Comparison of ENCODE assay signal across 18 cellular contexts in genomic region chr3:131008326-131008725, GRCh38.
"Had no signal": no experiment of that assay in that cellular context is flagged by ENCODE, and none has a peak within 500 bp of the region (broad histone marks: within the 10 kb centered on the region; RNA-seq: fewer than 3 reads in every experiment).

No MANE protein-coding gene starts in this region.

- H3K9me3 Mint-ChIP-seq: immature natural killer cell; natural killer cell treated with Interleukin-12 subunit alpha and Interleukin-12 subunit beta and Interleukin-15 and Interleukin-18, amount 100 ng/mL, for 72 hours; neural crest cell; stimulated activated naive B cell treated with anti-CD40 and anti-IgM and Interleukin-4, amounts not matched to agents 10 μg/mL and 1 μg/mL and 100 μg/mL, for 72 hours; stimulated activated naive CD8-positive, alpha-beta T cell treated with anti-CD3 and anti-CD28 coated beads, Interleukin-15, Interleukin-2, amounts not matched to agents 100 ng/mL and 50 ng/mL, for 24 hours had no signal

- H3K4me3 Mint-ChIP-seq: immature natural killer cell; natural killer cell treated with Interleukin-12 subunit alpha and Interleukin-12 subunit beta and Interleukin-15 and Interleukin-18, amount 100 ng/mL, for 72 hours; neural crest cell; stimulated activated naive B cell treated with anti-CD40 and anti-IgM and Interleukin-4, amounts not matched to agents 10 μg/mL and 1 μg/mL and 100 μg/mL, for 72 hours; stimulated activated naive CD8-positive, alpha-beta T cell treated with anti-CD3 and anti-CD28 coated beads, Interleukin-15, Interleukin-2, amounts not matched to agents 100 ng/mL and 50 ng/mL, for 24 hours had no signal

- H3K27ac Mint-ChIP-seq: natural killer cell treated with Interleukin-12 subunit alpha and Interleukin-12 subunit beta and Interleukin-15 and Interleukin-18, amount 100 ng/mL, for 72 hours; progenitor cell of endocrine pancreas; stimulated activated naive B cell treated with anti-CD40 and anti-IgM and Interleukin-4, amounts not matched to agents 10 μg/mL and 1 μg/mL and 100 μg/mL, for 72 hours; stimulated activated naive CD8-positive, alpha-beta T cell treated with anti-CD3 and anti-CD28 coated beads, Interleukin-15, Interleukin-2, amounts not matched to agents 100 ng/mL and 50 ng/mL, for 24 hours had no signal

- DNase-seq: cortex of kidney; hypothalamus; immature natural killer cell; islet precursor cell; kidney glomerular epithelial cell; left colon; left ventricle myocardium superior; lower lobe of right lung; right lobe of liver; small intestine; stimulated activated CD4-positive, alpha-beta T cell treated with anti-CD3 and anti-CD28 coated beads, Interleukin-15, amount 100 ng/mL, for 24 hours; stimulated activated CD4-positive, alpha-beta T cell treated with anti-CD3 and anti-CD28 coated beads, Interleukin-2, amount 100 ng/mL, for 48 hours; stimulated activated naive B cell treated with anti-CD40 and anti-IgM and Interleukin-4, amounts not matched to agents 10 μg/mL and 1 μg/mL and 100 μg/mL, for 72 hours; upper lobe of left lung had no signal

- ATAC-seq: left colon; left ventricle myocardium superior; lower lobe of right lung; natural killer cell treated with Interleukin-12 subunit alpha and Interleukin-12 subunit beta and Interleukin-15 and Interleukin-18, amount 100 ng/mL, for 72 hours; right lobe of liver; stimulated activated naive B cell treated with anti-CD40 and anti-IgM and Interleukin-4, amounts not matched to agents 10 μg/mL and 1 μg/mL and 100 μg/mL, for 72 hours had no signal

- H3K27me3 Mint-ChIP-seq: natural killer cell treated with Interleukin-12 subunit alpha and Interleukin-12 subunit beta and Interleukin-15 and Interleukin-18, amount 100 ng/mL, for 72 hours; progenitor cell of endocrine pancreas; stimulated activated naive B cell treated with anti-CD40 and anti-IgM and Interleukin-4, amounts not matched to agents 10 μg/mL and 1 μg/mL and 100 μg/mL, for 72 hours; stimulated activated naive CD8-positive, alpha-beta T cell treated with anti-CD3 and anti-CD28 coated beads, Interleukin-15, Interleukin-2, amounts not matched to agents 100 ng/mL and 50 ng/mL, for 24 hours had no signal
